ENCODE assay signal across 16 cellular contexts in genomic region chr10:3473271-3473670, GRCh38.
A peak's percentile ranks its signal among the peaks of the same experiment; 100 is the strongest.
DNase-seq lines count a peak whose midpoint lies in the region; ATAC-seq and TF ChIP-seq lines count a peak whose summit lies in the region.
"Had no signal": no experiment of that assay in that cellular context is flagged by ENCODE, and none has a peak within 500 bp of the region (broad histone marks: within the 10 kb centered on the region; RNA-seq: fewer than 3 reads in every experiment).

No MANE protein-coding gene starts in this region.

- ATAC-seq in activated CD4-positive, alpha-beta T cell treated with anti-CD3 and anti-CD28 coated beads for 36 hours = no peak
- peak; percentile 49 for ATAC-seq in central memory CD8-positive, alpha-beta T cell (replicated peaks; ENCODE audit: extremely low read depth, poor library complexity, severe bottlenecking)

- no peak overlapping the region for H3K27ac Mint-ChIP-seq in activated CD4-positive, alpha-beta T cell treated with anti-CD3 and anti-CD28 coated beads for 36 hours
- no peak overlapping the region for H3K27ac Mint-ChIP-seq in activated CD4-positive, alpha-beta T cell treated with anti-CD3 and anti-CD28 coated beads, Interleukin-2, amount 10 ng/mL, durations not matched to agents 7 days and 5 days
- no peak overlapping the region for H3K27ac Mint-ChIP-seq in central memory CD8-positive, alpha-beta T cell (ENCODE audit: low read depth)

- H3K9ac ChIP-seq in muscle layer of colon (ENCODE audit: low read length) = no peak overlapping the region

- peaks cover 45% of the 10 kb centered on the region for H3K4me1 Mint-ChIP-seq in activated CD4-positive, alpha-beta T cell treated with anti-CD3 and anti-CD28 coated beads for 36 hours
- H3K4me1 Mint-ChIP-seq in activated CD4-positive, alpha-beta T cell treated with anti-CD3 and anti-CD28 coated beads, Interleukin-2, amount 10 ng/mL, durations not matched to agents 7 days and 5 days = peaks cover 31% of the 10 kb centered on the region
- H3K4me1 Mint-ChIP-seq in central memory CD8-positive, alpha-beta T cell = peaks cover 23% of the 10 kb centered on the region

- no peak overlapping the region for H3K4me3 ChIP-seq in muscle layer of colon (ENCODE audit: low read depth in 1 of 2, low read length in 2 of 2)
- no peak overlapping the region for H3K4me3 ChIP-seq in tibial artery
- H3K4me3 ChIP-seq: pancreas had no signal

- peak overlapping the region; percentile 73 for H3K27ac ChIP-seq in muscle layer of colon (ENCODE audit: low read depth, low read length)
- peak overlapping the region; percentile 62 to 63 for H3K27ac ChIP-seq in tibial artery
- H3K27ac ChIP-seq: 22Rv1 had no signal

- H3K27me3 ChIP-seq in muscle layer of colon (ENCODE audit: control insufficient read depth in 1 of 2, insufficient read depth in 2 of 2, low read length in 2 of 2) (no peaks in the 10 kb centered on the region), tibial artery (no peaks in the 10 kb centered on the region)
- H3K27me3 ChIP-seq: pancreas had no signal

- POLR2A ChIA-PET in activated CD4-positive, alpha-beta T cell treated with anti-CD3 and anti-CD28 coated beads for 36 hours (lab: Charles Lee) = no interaction called here
- POLR2A ChIA-PET in activated CD4-positive, alpha-beta T cell treated with anti-CD3 and anti-CD28 coated beads, Interleukin-2, amount 10 ng/mL, durations not matched to agents 7 days and 5 days (lab: Charles Lee) = no interaction called here

- H3K9me3 ChIP-seq in muscle layer of colon (ENCODE audit: low read length) (no peaks in the 10 kb centered on the region), tibial artery (no peaks in the 10 kb centered on the region)
- H3K9me3 ChIP-seq: pancreas had no signal

- in situ Hi-C loops in G401 (cut with HindIII; ENCODE audit: low sequenced_read_pairs) = no loop called here

- intact Hi-C loops in activated CD4-positive, alpha-beta T cell treated with anti-CD3 and anti-CD28 coated beads for 36 hours (cut with DNase I, micrococcal nuclease) = no loop called here
- intact Hi-C loops in tibial artery (cut with DNase I; ENCODE audit: low total_unique reads) = loop anchor here (10.0 kb wide), 1 partner anchor 572 kb away; no protein-coding TSS in a partner anchor

- DNase-seq in activated CD4-positive, alpha-beta T cell treated with anti-CD3 and anti-CD28 coated beads for 36 hours = peak; percentile 15
- no peak for DNase-seq in activated CD4-positive, alpha-beta T cell treated with anti-CD3 and anti-CD28 coated beads, Interleukin-2, amount 10 ng/mL, durations not matched to agents 7 days and 5 days
- no peak for DNase-seq in central memory CD8-positive, alpha-beta T cell (ENCODE audit: low spot score in 2 of 2)
- DNase-seq in tibial artery = no peak
- DNase-seq in G401 (ENCODE audit: low spot score) = no peak
- DNase-seq in middle frontal gyrus (ENCODE audit: extremely low spot score, low spot score) = no peak
- no peak for DNase-seq in NCI-H446 treated with DMSO at 0.1 percent for 48 hours (lab: John Stamatoyannopoulos, UW)
- DNase-seq: activated CD4-positive, CD25-positive, alpha-beta regulatory T cell treated with anti-CD3 and anti-CD28 coated beads, Interleukin-2, amount 50 U/mL, for 72 hours; DMS 273 treated with DMSO at 0.1 percent for 48 hours; left cardiac atrium; NCI-H1436; NCI-H774; pancreas; stimulated activated CD4-positive, alpha-beta T cell treated with anti-CD3 and anti-CD28 coated beads, Interleukin-4, amount 100 ng/mL, for 4 hours had no signal

- no peak for TF ChIP-seq CTCF in tibial artery (IDR thresholded peaks at IDR 0.05)

- CTCF ChIA-PET in activated CD4-positive, alpha-beta T cell treated with anti-CD3 and anti-CD28 coated beads for 36 hours (lab: Charles Lee) = interaction anchor here (1.0 kb wide), 1 partner anchor 95 kb away, joined by 3 read pairs; no protein-coding TSS in a partner anchor
- CTCF ChIA-PET in activated CD4-positive, alpha-beta T cell treated with anti-CD3 and anti-CD28 coated beads, Interleukin-2, amount 10 ng/mL, durations not matched to agents 7 days and 5 days (lab: Charles Lee) = no interaction called here

- H3K4me1 ChIP-seq in muscle layer of colon (ENCODE audit: insufficient read depth, low read length) = peaks cover 31% of the 10 kb centered on the region
- H3K4me1 ChIP-seq in tibial artery = peaks cover 7 to 46% (median 26%) of the 10 kb centered on the region in 4 donors

- peaks cover 1% of the 10 kb centered on the region for H3K27me3 Mint-ChIP-seq in activated CD4-positive, alpha-beta T cell treated with anti-CD3 and anti-CD28 coated beads for 36 hours
- peaks cover 15% of the 10 kb centered on the region for H3K27me3 Mint-ChIP-seq in activated CD4-positive, alpha-beta T cell treated with anti-CD3 and anti-CD28 coated beads, Interleukin-2, amount 10 ng/mL, durations not matched to agents 7 days and 5 days
- H3K27me3 Mint-ChIP-seq in central memory CD8-positive, alpha-beta T cell = peaks cover 8% of the 10 kb centered on the region

- no peaks in the 10 kb centered on the region for H3K9me3 Mint-ChIP-seq in activated CD4-positive, alpha-beta T cell treated with anti-CD3 and anti-CD28 coated beads for 36 hours (ENCODE audit: low read depth)
- H3K9me3 Mint-ChIP-seq in activated CD4-positive, alpha-beta T cell treated with anti-CD3 and anti-CD28 coated beads, Interleukin-2, amount 10 ng/mL, durations not matched to agents 7 days and 5 days = no peaks in the 10 kb centered on the region
- H3K9me3 Mint-ChIP-seq in central memory CD8-positive, alpha-beta T cell = no peaks in the 10 kb centered on the region

- no peak overlapping the region for H3K4me3 Mint-ChIP-seq in activated CD4-positive, alpha-beta T cell treated with anti-CD3 and anti-CD28 coated beads for 36 hours
- no peak overlapping the region for H3K4me3 Mint-ChIP-seq in activated CD4-positive, alpha-beta T cell treated with anti-CD3 and anti-CD28 coated beads, Interleukin-2, amount 10 ng/mL, durations not matched to agents 7 days and 5 days
- H3K4me3 Mint-ChIP-seq in central memory CD8-positive, alpha-beta T cell = peak overlapping the region; percentile 74

- H3K36me3 Mint-ChIP-seq in activated CD4-positive, alpha-beta T cell treated with anti-CD3 and anti-CD28 coated beads for 36 hours (ENCODE audit: low read depth) = no peaks in the 10 kb centered on the region
- no peaks in the 10 kb centered on the region for H3K36me3 Mint-ChIP-seq in activated CD4-positive, alpha-beta T cell treated with anti-CD3 and anti-CD28 coated beads, Interleukin-2, amount 10 ng/mL, durations not matched to agents 7 days and 5 days (ENCODE audit: low read depth)
- no peaks in the 10 kb centered on the region for H3K36me3 Mint-ChIP-seq in central memory CD8-positive, alpha-beta T cell (ENCODE audit: insufficient read depth)

- H3K36me3 ChIP-seq in muscle layer of colon (ENCODE audit: insufficient read depth, low read length) (no peaks in the 10 kb centered on the region), tibial artery (no peaks in the 10 kb centered on the region)
- H3K36me3 ChIP-seq: pancreas had no signal
